Comparison of ENCODE assay signal across 8 cellular contexts in genomic region chr21:34073749-34074282, GRCh38. TPM values are rescaled to one million over a fixed set of nuclear protein-coding genes. Genes with fewer than 3 reads are reported as not detected.
DNase-seq lines count a peak whose midpoint lies in the region; ATAC-seq and TF ChIP-seq lines count a peak whose summit lies in the region.

No MANE protein-coding gene starts in this region.

- peak overlapping the region; percentile 89 for H3K4me3 ChIP-seq in epithelial cell of proximal tubule (ENCODE audit: low read depth, low read length)
- H3K4me3 ChIP-seq in muscle layer of duodenum (ENCODE audit: low read depth in 1 of 2, low read length in 2 of 2): peak overlapping the region; percentile 77 to 80
- H3K4me3 ChIP-seq in thymus (ENCODE audit: low read length): peak overlapping the region; percentile 99

- no peaks in the 10 kb centered on the region for H3K36me3 ChIP-seq in ES-I3 (ENCODE audit: insufficient read depth, low read length)
- H3K36me3 ChIP-seq in muscle layer of duodenum (ENCODE audit: control insufficient read depth in 1 of 2, insufficient read depth in 2 of 2, low read length in 2 of 2): no peaks in the 10 kb centered on the region
- no peaks in the 10 kb centered on the region for H3K36me3 ChIP-seq in thymus (ENCODE audit: control insufficient read depth, insufficient read depth)

- H3K27ac Mint-ChIP-seq in activated CD4-positive, alpha-beta memory T cell treated with anti-CD3 and anti-CD28 coated beads for 36 hours: peak overlapping the region; percentile 87

- no peaks in the 10 kb centered on the region for H3K9me3 ChIP-seq in ES-I3 (ENCODE audit: control insufficient read depth, insufficient read depth, low read length)
- no peaks in the 10 kb centered on the region for H3K9me3 ChIP-seq in muscle layer of duodenum (ENCODE audit: control insufficient read depth in 1 of 2, low read length in 2 of 2)
- H3K9me3 ChIP-seq in thymus (ENCODE audit: control insufficient read depth): no peaks in the 10 kb centered on the region

- H3K27me3 Mint-ChIP-seq in activated CD4-positive, alpha-beta memory T cell treated with anti-CD3 and anti-CD28 coated beads for 36 hours: no peaks in the 10 kb centered on the region

- POLR2A ChIA-PET in activated CD4-positive, alpha-beta memory T cell treated with anti-CD3 and anti-CD28 coated beads for 36 hours (lab: Charles Lee): interaction anchor here (0.7 to 4.2 kb wide), 12 partner anchors 9 to 159 kb away, joined by 3 to 53 read pairs (median 4); partner anchors contain the start of gene ATP5PO

- ATAC-seq in GM21526 (IDR thresholded peaks at IDR 0.05; ENCODE audit: low FRiP score, unreplicated experiment): peak; percentile 20

- peak overlapping the region; percentile 82 for H3K9ac ChIP-seq in ES-I3 (ENCODE audit: low read depth, low read length)

- peak overlapping the region; percentile 65 for H3K27ac ChIP-seq in muscle layer of duodenum (ENCODE audit: low read length)
- H3K27ac ChIP-seq in thymus (ENCODE audit: low read depth): peak overlapping the region; percentile 89

- DNase-seq in HuH-7 (ENCODE audit: low spot score) (peak; percentile 26), epithelial cell of proximal tubule (ENCODE audit: low read depth) (no peak), NCI-H524 treated with DMSO at 0.1 percent for 48 hours (lab: John Stamatoyannopoulos, UW) (no peak)
- DNase-seq in activated CD4-positive, alpha-beta memory T cell treated with anti-CD3 and anti-CD28 coated beads for 36 hours: peak; percentile 32

- H3K4me3 Mint-ChIP-seq in activated CD4-positive, alpha-beta memory T cell treated with anti-CD3 and anti-CD28 coated beads for 36 hours: peak overlapping the region; percentile 95

- intact Hi-C loops in activated CD4-positive, alpha-beta memory T cell treated with anti-CD3 and anti-CD28 coated beads for 36 hours (cut with micrococcal nuclease): loop anchor here (1.0 to 10.0 kb wide), 4 partner anchors 98 to 429 kb away; partner anchors contain the start of genes CRYZL1 and ITSN1

- H3K36me3 Mint-ChIP-seq in activated CD4-positive, alpha-beta memory T cell treated with anti-CD3 and anti-CD28 coated beads for 36 hours: peaks cover 40% of the 10 kb centered on the region

- peaks cover 46% of the 10 kb centered on the region for H3K4me1 Mint-ChIP-seq in activated CD4-positive, alpha-beta memory T cell treated with anti-CD3 and anti-CD28 coated beads for 36 hours (ENCODE audit: low read depth)

- WGBS in thymus: under 1% methylated on average over 95 of the region's 95 CpGs

- CTCF ChIA-PET in activated CD4-positive, alpha-beta memory T cell treated with anti-CD3 and anti-CD28 coated beads for 36 hours (lab: Charles Lee): interaction anchor here (0.8 to 4.1 kb wide), 10 partner anchors 16 to 274 kb away, joined by 3 to 40 read pairs (median 5); no protein-coding TSS in a partner anchor

- no peak for TF ChIP-seq CTCF in epithelial cell of proximal tubule (conservative IDR thresholded peaks at IDR 0.05; ENCODE audit: low read depth, low read length)

- H3K27me3 ChIP-seq in muscle layer of duodenum (ENCODE audit: low read depth, low read length) (no peaks in the 10 kb centered on the region), thymus (ENCODE audit: control insufficient read depth, insufficient read depth) (no peaks in the 10 kb centered on the region)

- H3K9me3 Mint-ChIP-seq in activated CD4-positive, alpha-beta memory T cell treated with anti-CD3 and anti-CD28 coated beads for 36 hours: no peaks in the 10 kb centered on the region

- H3K4me1 ChIP-seq in ES-I3 (ENCODE audit: insufficient read depth, low read length) (peaks cover 12% of the 10 kb centered on the region; the same call in 1 of the 2 replicates), muscle layer of duodenum (ENCODE audit: control insufficient read depth in 1 of 2, insufficient read depth in 2 of 2, low read length in 2 of 2) (peaks cover 13 to 28% of the 10 kb centered on the region in 2 donors), thymus (ENCODE audit: control insufficient read depth, insufficient read depth, low read length) (peaks cover 33% of the 10 kb centered on the region)

RNA-seq across cellular contexts. Expression of gene MRPS6, which starts 0.4 kb away (rescaled TPM):
- 100 to 1,000 TPM; 114 to 117 TPM for total RNA-seq in activated CD4-positive, alpha-beta memory T cell treated with anti-CD3 and anti-CD28 coated beads for 36 hours
- total RNA-seq in epithelial cell of proximal tubule: 48.3 and 48.9 TPM in 2 replicates
- 81.8 TPM for polyA plus RNA-seq in thymus

RNA-seq across cellular contexts. Expression of gene SLC5A3, which starts 0.4 kb away (rescaled TPM):
- total RNA-seq in activated CD4-positive, alpha-beta memory T cell treated with anti-CD3 and anti-CD28 coated beads for 36 hours: 10 to 100 TPM; 25.7 to 27.5 TPM
- 13.1 and 13.7 TPM in 2 replicates for total RNA-seq in epithelial cell of proximal tubule
- polyA plus RNA-seq in thymus: 4.9 TPM

Comparison
In these comparisons a context has a peak if more than half of its experiments do, and no peak if none do; other contexts are left out.
1. DNase-seq: peak in HuH-7 (single experiment) and activated CD4-positive, alpha-beta memory T cell treated with anti-CD3 and anti-CD28 coated beads for 36 hours (single experiment); none in epithelial cell of proximal tubule (single experiment) and NCI-H524 treated with DMSO at 0.1 percent for 48 hours (single experiment).
2. Peak in every context shown above with its lines, with median percentiles within 50 percentile points of each other: H3K4me3 ChIP-seq.